In genomic region chr20:24370249-24370648, GRCh38 we compare ENCODE assay signal across 34 cellular contexts.
"Had no signal": no experiment of that assay in that cellular context is flagged by ENCODE, and none has a peak within 500 bp of the region (broad histone marks: within the 10 kb centered on the region; RNA-seq: fewer than 3 reads in every experiment).

No MANE protein-coding gene starts in this region.

- H3K27me3 Mint-ChIP-seq: activated B cell treated with CpG ODN at 0.5 μM for 24 hours; activated CD8-positive, alpha-beta T cell treated with anti-CD3 and anti-CD28 coated beads for 36 hours; activated naive CD4-positive, alpha-beta T cell treated with anti-CD3 and anti-CD28 coated beads, Interleukin-2, amount 50 U/mL, for 24 hours; activated naive CD8-positive, alpha-beta T cell treated with anti-CD3 and anti-CD28 coated beads for 36 hours; activated naive CD8-positive, alpha-beta T cell treated with anti-CD3 and anti-CD28 coated beads, Interleukin-2, amount 50 U/mL, for 24 hours; activated T-helper 17 cell treated with anti-CD3 and anti-CD28 coated beads, Interleukin-2, amount 50 U/mL, for 72 hours had no signal

- H3K4me1 ChIP-seq: adrenal gland, body of pancreas, esophagus squamous epithelium, gastroesophageal sphincter had no signal

- ATAC-seq: activated CD4-positive, CD25-positive, alpha-beta regulatory T cell treated with anti-CD3 and anti-CD28 coated beads, Interleukin-2, amount 50 U/mL, for 24 hours; activated CD8-positive, alpha-beta T cell treated with anti-CD3 and anti-CD28 coated beads for 36 hours; activated naive CD8-positive, alpha-beta T cell treated with anti-CD3 and anti-CD28 coated beads, Interleukin-2, amount 50 U/mL, for 24 hours; activated T-cell treated with anti-CD3 and anti-CD28 coated beads, Interleukin-2, amount 50 U/mL, for 4 hours; activated T-helper 17 cell treated with anti-CD3 and anti-CD28 coated beads, Interleukin-2, amount 50 U/mL, for 72 hours; body of pancreas; gastroesophageal sphincter; T-helper 17 cell had no signal

- H3K27me3 ChIP-seq: adrenal gland, body of pancreas, esophagus squamous epithelium, gastroesophageal sphincter had no signal

- H3K27ac ChIP-seq: adrenal gland, body of pancreas, epithelial cell of prostate, esophagus squamous epithelium, gastroesophageal sphincter, WERI-Rb-1 had no signal

- H3K36me3 Mint-ChIP-seq: activated naive CD4-positive, alpha-beta T cell treated with anti-CD3 and anti-CD28 coated beads, Interleukin-2, amount 50 U/mL, for 24 hours; activated naive CD8-positive, alpha-beta T cell treated with anti-CD3 and anti-CD28 coated beads for 36 hours had no signal

- DNase-seq: activated B cell treated with CpG ODN at 0.5 μM for 24 hours; activated CD4-positive, alpha-beta T cell treated with anti-CD3 and anti-CD28 coated beads for 48 hours; activated CD4-positive, alpha-beta T cell treated with anti-CD3 and anti-CD28 coated beads, Interleukin-2, amount 50 U/mL, for 1 hour; activated CD4-positive, alpha-beta T cell treated with anti-CD3 and anti-CD28 coated beads, Interleukin-2, amount 50 U/mL, for 48 hours; activated CD8-positive, alpha-beta memory T cell treated with anti-CD3 and anti-CD28 coated beads for 24 hours; activated CD8-positive, alpha-beta T cell treated with anti-CD3 and anti-CD28 coated beads for 36 hours; activated effector memory CD4-positive, alpha-beta T cell treated with Interleukin-2 at 50 U/mL for 16 hours; activated gamma-delta T cell treated with Interleukin-2 at 50 U/mL for 16 hours; activated naive CD4-positive, alpha-beta T cell treated with anti-CD3 and anti-CD28 coated beads for 36 hours; activated naive CD8-positive, alpha-beta T cell treated with anti-CD3 and anti-CD28 coated beads for 36 hours; activated naive CD8-positive, alpha-beta T cell treated with anti-CD3 and anti-CD28 coated beads, Interleukin-2, amount 50 U/mL, for 24 hours; activated T-cell treated with anti-CD3 and anti-CD28 coated beads, Interleukin-2, amount 50 U/mL, for 4 hours; adrenal gland; amygdala; aorta; caudate nucleus; cortex of kidney; dermis blood vessel endothelial cell; effector CD8-positive, alpha-beta T cell; esophagus squamous epithelium; foreskin melanocyte; T-helper 17 cell; T1000; WERI-Rb-1 had no signal

- H3K9me3 Mint-ChIP-seq: activated B cell treated with CpG ODN at 0.5 μM for 24 hours; activated CD8-positive, alpha-beta T cell treated with anti-CD3 and anti-CD28 coated beads for 36 hours; activated naive CD4-positive, alpha-beta T cell treated with anti-CD3 and anti-CD28 coated beads for 36 hours; activated naive CD4-positive, alpha-beta T cell treated with anti-CD3 and anti-CD28 coated beads, Interleukin-2, amount 50 U/mL, for 24 hours; activated naive CD8-positive, alpha-beta T cell treated with anti-CD3 and anti-CD28 coated beads for 36 hours; activated naive CD8-positive, alpha-beta T cell treated with anti-CD3 and anti-CD28 coated beads, Interleukin-2, amount 50 U/mL, for 24 hours; activated T-cell treated with anti-CD3 and anti-CD28 coated beads, Interleukin-2, amount 50 U/mL, for 4 hours; activated T-helper 17 cell treated with anti-CD3 and anti-CD28 coated beads, Interleukin-2, amount 50 U/mL, for 72 hours; T-helper 2 cell treated with Interferon-gamma antibody and Interleukin-4, amounts not matched to agents 5 μg/mL and 100 μg/mL, for 36 hours had no signal

- H3K4me1 Mint-ChIP-seq: activated B cell treated with CpG ODN at 0.5 μM for 24 hours; activated naive CD4-positive, alpha-beta T cell treated with anti-CD3 and anti-CD28 coated beads, Interleukin-2, amount 50 U/mL, for 24 hours; activated naive CD8-positive, alpha-beta T cell treated with anti-CD3 and anti-CD28 coated beads for 36 hours; activated naive CD8-positive, alpha-beta T cell treated with anti-CD3 and anti-CD28 coated beads, Interleukin-2, amount 50 U/mL, for 24 hours; activated T-helper 17 cell treated with anti-CD3 and anti-CD28 coated beads, Interleukin-2, amount 50 U/mL, for 72 hours; T-helper 17 cell had no signal

- H3K27ac Mint-ChIP-seq: activated B cell treated with CpG ODN at 0.5 μM for 24 hours; activated CD8-positive, alpha-beta T cell treated with anti-CD3 and anti-CD28 coated beads for 36 hours; activated naive CD4-positive, alpha-beta T cell treated with anti-CD3 and anti-CD28 coated beads for 36 hours; activated naive CD4-positive, alpha-beta T cell treated with anti-CD3 and anti-CD28 coated beads, Interleukin-2, amount 50 U/mL, for 24 hours; activated naive CD8-positive, alpha-beta T cell treated with anti-CD3 and anti-CD28 coated beads for 36 hours; activated naive CD8-positive, alpha-beta T cell treated with anti-CD3 and anti-CD28 coated beads, Interleukin-2, amount 50 U/mL, for 24 hours; activated T-helper 17 cell treated with anti-CD3 and anti-CD28 coated beads, Interleukin-2, amount 50 U/mL, for 72 hours; T-helper 17 cell; T-helper 2 cell treated with Interferon-gamma antibody and Interleukin-4, amounts not matched to agents 5 μg/mL and 100 μg/mL, for 36 hours had no signal

- FAIRE-seq: colon, endometrium, endothelial cell of umbilical vein had no signal

- H3K9me3 ChIP-seq: adrenal gland, body of pancreas, esophagus squamous epithelium, gastroesophageal sphincter had no signal

- H3K4me3 Mint-ChIP-seq: activated B cell treated with CpG ODN at 0.5 μM for 24 hours; activated CD8-positive, alpha-beta T cell treated with anti-CD3 and anti-CD28 coated beads for 36 hours; activated naive CD4-positive, alpha-beta T cell treated with anti-CD3 and anti-CD28 coated beads for 36 hours; activated naive CD4-positive, alpha-beta T cell treated with anti-CD3 and anti-CD28 coated beads, Interleukin-2, amount 50 U/mL, for 24 hours; activated naive CD8-positive, alpha-beta T cell treated with anti-CD3 and anti-CD28 coated beads for 36 hours; activated naive CD8-positive, alpha-beta T cell treated with anti-CD3 and anti-CD28 coated beads, Interleukin-2, amount 50 U/mL, for 24 hours; activated T-cell treated with anti-CD3 and anti-CD28 coated beads, Interleukin-2, amount 50 U/mL, for 4 hours; activated T-helper 17 cell treated with anti-CD3 and anti-CD28 coated beads, Interleukin-2, amount 50 U/mL, for 72 hours; T-helper 17 cell; T-helper 2 cell treated with Interferon-gamma antibody and Interleukin-4, amounts not matched to agents 5 μg/mL and 100 μg/mL, for 36 hours had no signal

- H3K4me3 ChIP-seq: adrenal gland, body of pancreas, esophagus squamous epithelium, gastroesophageal sphincter had no signal

- H3K36me3 ChIP-seq: adrenal gland, esophagus squamous epithelium, gastroesophageal sphincter, WERI-Rb-1 had no signal
